1 cellular context compared by ENCODE assay signal in genomic region chr6:163186527-163186926, GRCh38.
TF ChIP-seq lines count a peak whose summit lies in the region.

No MANE protein-coding gene starts in this region.

TF ChIP-seq in GM23338, 12 proteins besides CTCF, POLR2A, EP300 and RAD21 (continued from another document):
- TF ChIP-seq REST (IDR thresholded peaks at IDR 0.05; ENCODE audit: unreplicated experiment) (no peak), EZH2 (IDR thresholded peaks at IDR 0.05; ENCODE audit: low read depth, unreplicated experiment) (no peak), CREB1 (CRISPR knock-in tag; IDR thresholded peaks at IDR 0.05; ENCODE audit: low read depth) (no peak)
